ENCODE assay signal across 23 cellular contexts in genomic region chr2:166560022-166560421, GRCh38.
"Had no signal": no experiment of that assay in that cellular context is flagged by ENCODE, and none has a peak within 500 bp of the region (broad histone marks: within the 10 kb centered on the region; RNA-seq: fewer than 3 reads in every experiment).

No MANE protein-coding gene starts in this region.

- H3K4me3 Mint-ChIP-seq: IgD-negative memory B cell had no signal

- H3K36me3 Mint-ChIP-seq: IgD-negative memory B cell had no signal

- H3K27me3 ChIP-seq: Peyer's patch, SJCRH30 had no signal

- ATAC-seq: Right ventricle myocardium inferior had no signal

- H3K36me3 ChIP-seq: Peyer's patch, SJCRH30 had no signal

- H3K27ac Mint-ChIP-seq: IgD-negative memory B cell had no signal

- H3K27me3 Mint-ChIP-seq: IgD-negative memory B cell had no signal

- H3K4me1 Mint-ChIP-seq: IgD-negative memory B cell had no signal

- H3K9me3 ChIP-seq: Peyer's patch, SJCRH30 had no signal

- H3K4me1 ChIP-seq: Peyer's patch, SJCRH30 had no signal

- H3K4me3 ChIP-seq: PC-9, Peyer's patch, SJCRH30, SK-N-MC had no signal

- DNase-seq: KBM-7; NCI-H1092; NCI-H1105 treated with DMSO at 0.1 percent for 48 hours; NCI-H1417 treated with DMSO at 0.1 percent for 48 hours; NCI-H146; NCI-H1694 treated with DMSO at 0.1 percent for 48 hours; NCI-H1930; NCI-H2081; NCI-H2171; NCI-H226; NCI-H446; NCI-H510A; NCI-H524 treated with DMSO at 0.1 percent for 48 hours; NCI-H69; NCI-H774; NK-92 treated with Interleukin-12 subunit alpha and Interleukin-12 subunit beta, amount 100 ng/mL, for 24 hours; PC-9; Peyer's patch; SHP77 treated with DMSO at 0.1 percent for 48 hours; SJCRH30 had no signal
